Comparison of ENCODE assay signal across 6 cellular contexts in genomic region chr12:55706840-55707671, GRCh38. TPM values are rescaled to one million over a fixed set of nuclear protein-coding genes. Genes with fewer than 3 reads are reported as not detected.
A peak's percentile ranks its signal among the peaks of the same experiment; 100 is the strongest.
DNase-seq lines count a peak whose midpoint lies in the region; ATAC-seq and TF ChIP-seq lines count a peak whose summit lies in the region.

No MANE protein-coding gene starts in this region.

- peaks cover 0 to 11% (median 2%) of the 10 kb centered on the region in 7 donors for H3K9me3 Mint-ChIP-seq in CD14-positive monocyte

- no peak overlapping the region for H3K27ac ChIP-seq in SK-N-MC

- H3K4me3 Mint-ChIP-seq in CD14-positive monocyte = peak overlapping the region; percentile 79 to 84

- H3K27me3 Mint-ChIP-seq in CD14-positive monocyte (ENCODE audit: low read depth in 3 of 3) = peaks cover 44 to 71% (median 59%) of the 10 kb centered on the region in 3 donors

- no peak for TF ChIP-seq CTCF in CD14-positive monocyte (IDR thresholded peaks at IDR 0.05)

- peak overlapping the region in 1 of 7 donors; percentile 73 for H3K27ac Mint-ChIP-seq in CD14-positive monocyte

- H3K36me3 ChIP-seq in SK-N-MC (ENCODE audit: insufficient read depth, low read length) = no peaks in the 10 kb centered on the region

- ATAC-seq in GM19023 (IDR thresholded peaks at IDR 0.05; ENCODE audit: unreplicated experiment) (no peak), GM18517 (IDR thresholded peaks at IDR 0.05; ENCODE audit: unreplicated experiment) (no peak)

- peak; percentile 63 for DNase-seq in CD14-positive monocyte (ENCODE audit: low spot score)
- DNase-seq in SK-N-MC (ENCODE audit: low read depth, low spot score) = no peak
- peak; percentile 84 for DNase-seq in islet precursor cell
- DNase-seq in NCI-H1436 treated with DMSO at 0.1 percent for 48 hours (lab: John Stamatoyannopoulos, UW) = no peak

- peaks cover 36% of the 10 kb centered on the region for H3K4me1 Mint-ChIP-seq in CD14-positive monocyte

- H3K9ac ChIP-seq in SK-N-MC (ENCODE audit: insufficient read length) = peak overlapping the region; percentile 26

- intact Hi-C loops in CD14-positive monocyte (cut with micrococcal nuclease) = loop anchor here in 1 of 2 donors (5.0 kb wide), 1 partner anchor 45 kb away; no protein-coding TSS in a partner anchor

- H3K4me3 ChIP-seq in SK-N-MC = peak overlapping the region; percentile 81

- H3K9me3 ChIP-seq in SK-N-MC (ENCODE audit: low read depth, low read length) = no peaks in the 10 kb centered on the region

- peaks cover 3 to 5% of the 10 kb centered on the region in 2 donors for H3K36me3 Mint-ChIP-seq in CD14-positive monocyte

RNA-seq across cellular contexts. Expression of gene ITGA7, which starts 0.6 kb away (rescaled TPM):
- under 1 TPM; 0.23 to 0.55 TPM for polyA plus RNA-seq in CD14-positive monocyte

RNA-seq across cellular contexts. Expression of gene BLOC1S1, which starts 8.8 kb away (rescaled TPM):
- 100 to 1,000 TPM; 222 to 223 TPM for polyA plus RNA-seq in CD14-positive monocyte

RNA-seq across cellular contexts. Expression of gene RDH5, which starts 13.1 kb away (rescaled TPM):
- 1 to 10 TPM; 1.2 TPM for polyA plus RNA-seq in CD14-positive monocyte

RNA-seq across cellular contexts. Expression of gene CD63, which starts 21.8 kb away (rescaled TPM):
- 1,000 to 10,000 TPM in 1 of 2 donors, 100 to 1,000 TPM in 1; 988 to 1,099 TPM for polyA plus RNA-seq in CD14-positive monocyte

RNA-seq across cellular contexts. Expression of gene GDF11, which starts 35.9 kb away (rescaled TPM):
- polyA plus RNA-seq in CD14-positive monocyte = under 1 TPM; 0.08 to 0.09 TPM

Comparison
In these comparisons a context has a peak if more than half of its experiments do, and no peak if none do; other contexts are left out.
1. DNase-seq: peak in CD14-positive monocyte (single experiment) and islet precursor cell (single experiment); none in SK-N-MC (single experiment) and NCI-H1436 treated with DMSO at 0.1 percent for 48 hours (single experiment).